8 cellular contexts compared by ENCODE assay signal in genomic region chr6:155493694-155494143, GRCh38. TPM values are rescaled to one million over a fixed set of nuclear protein-coding genes. Genes with fewer than 3 reads are reported as not detected.
DNase-seq lines count a peak whose midpoint lies in the region; ATAC-seq and TF ChIP-seq lines count a peak whose summit lies in the region.

No MANE protein-coding gene starts in this region.

- peaks cover 4% of the 10 kb centered on the region for H3K9me3 Mint-ChIP-seq in stimulated activated memory B cell treated with anti-CD40 and anti-IgM and Interleukin-4, amounts not matched to agents 10 μg/mL and 1 μg/mL and 100 μg/mL, for 72 hours
- H3K9me3 Mint-ChIP-seq in type B pancreatic cell, result peaks cover 14% of the 10 kb centered on the region
- H3K9me3 Mint-ChIP-seq in CD4-positive, alpha-beta T cell, result no peaks in the 10 kb centered on the region

- POLR2A ChIA-PET in CD4-positive, alpha-beta T cell (lab: Charles Lee), result no interaction called here

- H3K4me3 Mint-ChIP-seq in stimulated activated memory B cell treated with anti-CD40 and anti-IgM and Interleukin-4, amounts not matched to agents 10 μg/mL and 1 μg/mL and 100 μg/mL, for 72 hours, result no peak overlapping the region
- H3K4me3 Mint-ChIP-seq in type B pancreatic cell, result no peak overlapping the region
- no peak overlapping the region for H3K4me3 Mint-ChIP-seq in CD4-positive, alpha-beta T cell

- no peaks in the 10 kb centered on the region for H3K9me3 ChIP-seq in SJCRH30 (replicated peaks)
- H3K9me3 ChIP-seq in CD4-positive, alpha-beta T cell (ENCODE audit: control insufficient read depth, low read length), result no peaks in the 10 kb centered on the region

- no peak overlapping the region for H3K27ac Mint-ChIP-seq in stimulated activated memory B cell treated with anti-CD40 and anti-IgM and Interleukin-4, amounts not matched to agents 10 μg/mL and 1 μg/mL and 100 μg/mL, for 72 hours
- H3K27ac Mint-ChIP-seq in type B pancreatic cell, result no peak overlapping the region
- H3K27ac Mint-ChIP-seq in CD4-positive, alpha-beta T cell, result no peak overlapping the region

- H3K4me3 ChIP-seq in SJCRH30, result no peak overlapping the region

- CTCF ChIA-PET in CD4-positive, alpha-beta T cell (lab: Charles Lee), result no interaction called here

- peaks cover 15% of the 10 kb centered on the region for H3K4me1 Mint-ChIP-seq in stimulated activated memory B cell treated with anti-CD40 and anti-IgM and Interleukin-4, amounts not matched to agents 10 μg/mL and 1 μg/mL and 100 μg/mL, for 72 hours
- H3K4me1 Mint-ChIP-seq in type B pancreatic cell (ENCODE audit: unreplicated experiment), result peaks cover 3% of the 10 kb centered on the region
- H3K4me1 Mint-ChIP-seq in CD4-positive, alpha-beta T cell (ENCODE audit: low read depth), result no peaks in the 10 kb centered on the region

- no peaks in the 10 kb centered on the region for H3K27me3 Mint-ChIP-seq in stimulated activated memory B cell treated with anti-CD40 and anti-IgM and Interleukin-4, amounts not matched to agents 10 μg/mL and 1 μg/mL and 100 μg/mL, for 72 hours
- H3K27me3 Mint-ChIP-seq in type B pancreatic cell, result peaks cover 3% of the 10 kb centered on the region
- H3K27me3 Mint-ChIP-seq in CD4-positive, alpha-beta T cell, result no peaks in the 10 kb centered on the region

- peak; percentile 97 for DNase-seq in A172 (ENCODE audit: low spot score)
- peak; percentile 21 to 33 for DNase-seq in SJCRH30
- DNase-seq in foreskin keratinocyte, result peak; percentile 91 to 97
- DNase-seq in type B pancreatic cell (ENCODE audit: extremely low spot score, unreplicated experiment), result no peak
- DNase-seq in CD4-positive, alpha-beta T cell, result no peak

- no peaks in the 10 kb centered on the region for H3K36me3 Mint-ChIP-seq in stimulated activated memory B cell treated with anti-CD40 and anti-IgM and Interleukin-4, amounts not matched to agents 10 μg/mL and 1 μg/mL and 100 μg/mL, for 72 hours
- H3K36me3 Mint-ChIP-seq in type B pancreatic cell, result no peaks in the 10 kb centered on the region
- no peaks in the 10 kb centered on the region for H3K36me3 Mint-ChIP-seq in CD4-positive, alpha-beta T cell (ENCODE audit: low read depth)

- no peaks in the 10 kb centered on the region for H3K36me3 ChIP-seq in SJCRH30

- ATAC-seq in GM18867 (IDR thresholded peaks at IDR 0.05; ENCODE audit: unreplicated experiment), result peak; percentile 96
- ATAC-seq in HG03039 (IDR thresholded peaks at IDR 0.05; ENCODE audit: unreplicated experiment), result peak; percentile 98
- ATAC-seq in foreskin keratinocyte, result peak; percentile 99
- peak; percentile 86 for ATAC-seq in stimulated activated memory B cell treated with anti-CD40 and anti-IgM and Interleukin-4, amounts not matched to agents 10 μg/mL and 1 μg/mL and 100 μg/mL, for 72 hours
- no peak for ATAC-seq in CD4-positive, alpha-beta T cell (ENCODE audit: poor library complexity)

- TF ChIP-seq CTCF in foreskin keratinocyte (conservative IDR thresholded peaks at IDR 0.05), result no peak
- TF ChIP-seq CTCF in type B pancreatic cell (conservative IDR thresholded peaks at IDR 0.05), result no peak
- no peak for TF ChIP-seq CTCF in CD4-positive, alpha-beta T cell (IDR thresholded peaks at IDR 0.05)

- H3K27ac ChIP-seq in SJCRH30, result peak overlapping the region; percentile 10; the same call in 1 of the 2 replicates
- H3K27ac ChIP-seq in foreskin keratinocyte, result no peak overlapping the region
- H3K27ac ChIP-seq in CD4-positive, alpha-beta T cell (ENCODE audit: low read depth, low read length), result no peak overlapping the region

- H3K4me1 ChIP-seq in SJCRH30 (peaks cover 5% of the 10 kb centered on the region), foreskin keratinocyte (peaks cover 13% of the 10 kb centered on the region)

- intact Hi-C loops in CD4-positive, alpha-beta T cell (cut with DNase I, micrococcal nuclease), result no loop called here

- H3K27me3 ChIP-seq in SJCRH30 (no peaks in the 10 kb centered on the region), foreskin keratinocyte (no peaks in the 10 kb centered on the region)
- no peaks in the 10 kb centered on the region for H3K27me3 ChIP-seq in CD4-positive, alpha-beta T cell (ENCODE audit: control insufficient read depth, insufficient read depth, low read length)

RNA-seq across cellular contexts. Expression of gene NOX3, which starts 38.1 kb away (rescaled TPM):
- not detected in 2 replicates for total RNA-seq in A172 (2014; rRNA removed; shearing (Covaris generic))
- total RNA-seq in SJCRH30 (2014; rRNA removed; shearing (Covaris generic)), result not detected in 2 replicates
- total RNA-seq in foreskin keratinocyte, result not detected in 2 replicates
- not detected in 2 replicates for polyA plus RNA-seq in foreskin keratinocyte
- total RNA-seq in type B pancreatic cell (ENCODE audit: low replicate concordance), result not detected in 2 replicates
- total RNA-seq in CD4-positive, alpha-beta T cell, result not detected

Comparison
In these comparisons a context has a peak if more than half of its experiments do, and no peak if none do; other contexts are left out.
1. DNase-seq: peak in A172 (single experiment), SJCRH30 (2 of 2) and foreskin keratinocyte (2 of 2); none in type B pancreatic cell (single experiment) and CD4-positive, alpha-beta T cell (0 of 10).